23 cellular contexts compared by ENCODE assay signal in the genomic region with DNA sequence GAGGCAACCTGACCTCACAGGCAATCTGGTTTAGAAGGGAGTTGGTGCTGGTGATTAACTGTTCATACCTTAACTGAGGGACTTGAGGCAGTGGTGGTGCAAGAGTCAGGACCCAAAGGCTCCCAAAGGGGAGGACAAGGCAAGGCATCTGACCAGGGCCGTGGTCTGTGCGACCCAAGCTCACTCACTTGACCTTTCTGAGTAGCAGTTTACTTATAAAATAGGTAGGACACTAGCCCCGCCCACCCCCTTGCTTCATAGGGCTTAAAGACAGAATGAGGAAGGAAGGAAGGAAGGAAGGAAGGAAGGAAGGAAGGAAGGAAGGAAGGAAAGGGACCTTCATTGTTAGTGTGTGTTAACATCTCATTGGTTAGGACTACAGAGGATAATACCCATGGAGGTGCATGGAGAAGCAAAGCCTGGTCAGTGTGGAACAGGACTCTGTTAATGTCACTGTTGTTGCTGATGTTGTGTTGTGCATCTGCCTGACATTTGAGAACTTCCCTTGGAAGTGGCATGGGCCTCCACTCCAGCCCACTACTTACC. TPM values are rescaled to one million over a fixed set of nuclear protein-coding genes. Genes with fewer than 3 reads are reported as not detected.
"Had no signal": no experiment of that assay in that cellular context is flagged by ENCODE, and none has a peak within 500 bp of the region (broad histone marks: within the 10 kb centered on the region; RNA-seq: fewer than 3 reads in every experiment).

No MANE protein-coding gene starts in this region.

- H3K9me3 Mint-ChIP-seq: naive thymus-derived CD4-positive, alpha-beta T cell; nephron progenitor cell had no signal

- H3K4me3 ChIP-seq: coronary artery, hepatocyte, psoas muscle, sigmoid colon, skin epidermis, stomach, thoracic aorta, transverse colon had no signal

- H3K79me2 ChIP-seq: hepatocyte, parathyroid adenoma had no signal

- ATAC-seq: naive thymus-derived CD4-positive, alpha-beta T cell; psoas muscle had no signal

- DNase-seq: effector CD8-positive, alpha-beta T cell; foreskin melanocyte; left colon; mesendoderm; naive thymus-derived CD4-positive, alpha-beta T cell; nephron progenitor cell; psoas muscle; retina; sigmoid colon; stimulated activated CD4-positive, alpha-beta T cell treated with anti-CD3 and anti-CD28 coated beads, Interleukin-2, amount 100 ng/mL, for 24 hours; stimulated activated CD4-positive, alpha-beta T cell treated with anti-CD3 and anti-CD28 coated beads, Interleukin-4, amount 100 ng/mL, for 4 hours; stimulated activated naive CD4-positive, alpha-beta T cell; stomach; substantia nigra; transverse colon had no signal

- H3K4me1 ChIP-seq: parathyroid adenoma had no signal

- H2AFZ ChIP-seq: hepatocyte, parathyroid adenoma had no signal

- H3K9ac ChIP-seq: parathyroid adenoma had no signal

- H3K36me3 ChIP-seq: sigmoid colon, stomach, thoracic aorta, transverse colon had no signal

- H3K4me3 Mint-ChIP-seq: nephron progenitor cell had no signal

- H3K27ac Mint-ChIP-seq: naive thymus-derived CD4-positive, alpha-beta T cell; nephron progenitor cell had no signal

- H3K9me3 ChIP-seq: psoas muscle, sigmoid colon, stomach, thoracic aorta, transverse colon had no signal

- H3K27ac ChIP-seq: coronary artery, hepatocyte, parathyroid adenoma, psoas muscle, sigmoid colon, skin epidermis, stomach, thoracic aorta, transverse colon had no signal

- H3K4me2 ChIP-seq: hepatocyte had no signal

RNA-seq across cellular contexts. Expression of a gene that starts 4.7 kb away (rescaled TPM):
- total RNA-seq: dermis microvascular lymphatic vessel endothelial cell, kidney epithelial cell, lung microvascular endothelial cell had no signal
